29 cellular contexts compared by ENCODE assay signal in the genomic region with DNA sequence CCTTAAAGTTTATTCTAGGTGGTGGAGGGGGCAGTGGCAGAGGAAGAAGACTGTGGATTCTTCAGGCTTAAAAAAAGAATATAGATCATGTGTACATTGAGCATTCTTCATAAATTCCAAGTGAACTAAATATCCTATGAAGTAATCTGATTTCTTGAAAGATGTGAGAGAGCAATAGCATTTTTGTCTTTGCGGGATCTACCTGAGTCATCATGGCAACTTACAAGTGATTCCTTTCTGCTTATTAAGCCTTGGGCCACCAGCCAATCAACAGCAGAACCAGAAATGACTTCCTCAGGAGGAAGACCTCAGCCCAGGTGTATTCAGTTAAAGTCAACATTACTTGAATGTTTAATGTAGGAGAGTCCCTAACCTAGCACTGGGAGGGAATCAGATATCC.
A peak's percentile ranks its signal among the peaks of the same experiment; 100 is the strongest.
DNase-seq lines count a peak whose midpoint lies in the region; ATAC-seq, FAIRE-seq and TF ChIP-seq lines count a peak whose summit lies in the region.
"Had no signal": no experiment of that assay in that cellular context is flagged by ENCODE, and none has a peak within 500 bp of the region (broad histone marks: within the 10 kb centered on the region; RNA-seq: fewer than 3 reads in every experiment).

No MANE protein-coding gene starts in this region.

- ATAC-seq in PC-3 (no peak; the same call in 1 of the 2 replicates), GM19467 (IDR thresholded peaks at IDR 0.05; ENCODE audit: unreplicated experiment) (no peak), lower lobe of right lung (no peak), HG03108 (IDR thresholded peaks at IDR 0.05; ENCODE audit: unreplicated experiment) (no peak)
- ATAC-seq: mucosa of descending colon, right lobe of liver had no signal

- no peak for TF ChIP-seq CTCF in PC-3 (conservative IDR thresholded peaks at IDR 0.05; ENCODE audit: low read depth, low read length)
- TF ChIP-seq CTCF in bronchial epithelial cell (IDR thresholded peaks at IDR 0.05; ENCODE audit: insufficient read depth, low read length, severe bottlenecking), result no peak
- no peak for TF ChIP-seq CTCF in lower lobe of right lung (IDR thresholded peaks at IDR 0.05)

- H3K27ac ChIP-seq in PC-3 (ENCODE audit: low read length) (peak overlapping the region; percentile 39), trophoblast cell (ENCODE audit: low read depth, low read length) (no peak overlapping the region), lower lobe of right lung (no peak overlapping the region)
- H3K27ac ChIP-seq: parathyroid adenoma, right lobe of liver, SK-N-MC, thoracic aorta had no signal

- no peak overlapping the region for H4K12ac ChIP-seq in trophoblast cell (ENCODE audit: low read depth, low read length)

- no peak for TF ChIP-seq POLR2A in H54 (IDR thresholded peaks at IDR 0.05; ENCODE audit: low read depth, low read length)

- H3K36me3 ChIP-seq in PC-3 (ENCODE audit: low read depth, low read length), result no peaks in the 10 kb centered on the region
- no peaks in the 10 kb centered on the region for H3K36me3 ChIP-seq in bronchial epithelial cell (ENCODE audit: control insufficient read depth, insufficient read depth, low read length)
- peaks cover 0 to under 1% of the 10 kb centered on the region in 2 experiments for H3K36me3 ChIP-seq in trophoblast cell (ENCODE audit: control insufficient read depth in 1 of 2, insufficient read depth in 2 of 2, low read length in 2 of 2)
- no peaks in the 10 kb centered on the region for H3K36me3 ChIP-seq in lower lobe of right lung
- H3K36me3 ChIP-seq: right lobe of liver, thoracic aorta had no signal

- no peaks in the 10 kb centered on the region for H3K79me1 ChIP-seq in trophoblast cell (ENCODE audit: low read length)

- H3K9ac ChIP-seq in PC-3 (ENCODE audit: low read length), result no peak overlapping the region
- H3K9ac ChIP-seq in trophoblast cell (ENCODE audit: low read length), result no peak overlapping the region
- H3K9ac ChIP-seq: parathyroid adenoma had no signal

- H3K9me2 ChIP-seq in PC-3 (replicated peaks; ENCODE audit: low read length), result no peaks in the 10 kb centered on the region

- H3K18ac ChIP-seq in trophoblast cell (ENCODE audit: low read length), result no peak overlapping the region

- intact Hi-C loops in PC-3 (cut with micrococcal nuclease), result no loop called here
- intact Hi-C loops in lower lobe of right lung (cut with DNase I), result no loop called here

- H3K4me3 ChIP-seq in PC-3 (ENCODE audit: low read length), result no peak overlapping the region
- H3K4me3 ChIP-seq in bronchial epithelial cell (ENCODE audit: low read depth, low read length), result no peak overlapping the region
- no peak overlapping the region for H3K4me3 ChIP-seq in trophoblast cell (ENCODE audit: low read depth, low read length)
- no peak overlapping the region for H3K4me3 ChIP-seq in lower lobe of right lung
- H3K4me3 ChIP-seq: mucosa of descending colon, right lobe of liver, SK-N-MC, thoracic aorta had no signal

- no CpG with 5 or more reads among the region's 1 CpG for WGBS in trophoblast cell (ENCODE audit: extremely low coverage, insufficient coverage, insufficient read length)

- H2BK120ac ChIP-seq in trophoblast cell (ENCODE audit: insufficient read depth, low read length, poor library complexity), result no peak overlapping the region

- no peak overlapping the region for H3K14ac ChIP-seq in trophoblast cell (ENCODE audit: low read length)

- H3K4me2 ChIP-seq in PC-3 (ENCODE audit: low read length), result peak overlapping the region; percentile 40
- no peak overlapping the region for H3K4me2 ChIP-seq in trophoblast cell (ENCODE audit: low read length)

- DNase-seq in H54 (ENCODE audit: insufficient read length, low spot score) (no peak), PC-3 (peak; percentile 89), bronchial epithelial cell (ENCODE audit: low read depth) (peak; percentile 90), trophoblast cell (peak; percentile 71 to 90), lower lobe of right lung (no peak)
- DNase-seq: activated CD4-positive, alpha-beta T cell treated with anti-CD3 and anti-CD28 coated beads, Interleukin-2, amount 50 U/mL, for 1 hour; AML-193; aorta; CD8-positive, alpha-beta memory T cell; DMS153; effector CD8-positive, alpha-beta T cell; foreskin melanocyte; GF-D8; hippocampal formation; immature natural killer cell; Kasumi-1; mucosa of descending colon; NCI-H1048; NCI-H187; NCI-H526; right lobe of liver; stimulated activated CD4-positive, alpha-beta T cell treated with anti-CD3 and anti-CD28 coated beads, Interleukin-12 subunit alpha, Interleukin-12 subunit beta, amount 100 ng/mL, for 4 hours; stimulated activated CD4-positive, alpha-beta T cell treated with anti-CD3 and anti-CD28 coated beads, Interleukin-4, amount 100 ng/mL, for 24 hours; stimulated activated naive CD4-positive, alpha-beta T cell had no signal

- CTCF ChIA-PET in PC-3 (lab: Charles Lee), result no interaction called here

- peaks cover 15% of the 10 kb centered on the region for H3K4me1 ChIP-seq in PC-3 (ENCODE audit: insufficient read depth, low read length)
- H3K4me1 ChIP-seq in trophoblast cell (ENCODE audit: control insufficient read depth in 1 of 2, insufficient read depth in 2 of 2, low read length in 2 of 2), result no peaks in the 10 kb centered on the region
- no peaks in the 10 kb centered on the region for H3K4me1 ChIP-seq in lower lobe of right lung
- H3K4me1 ChIP-seq: parathyroid adenoma, right lobe of liver had no signal

- H2AK5ac ChIP-seq in trophoblast cell (ENCODE audit: low read length), result no peak overlapping the region

- H3K23ac ChIP-seq in trophoblast cell (ENCODE audit: low read length), result no peak overlapping the region

- H3K79me2 ChIP-seq in PC-3 (ENCODE audit: low read length) (no peaks in the 10 kb centered on the region), trophoblast cell (ENCODE audit: control insufficient read depth, insufficient read depth, low read length, poor library complexity) (no peaks in the 10 kb centered on the region)
- H3K79me2 ChIP-seq: parathyroid adenoma had no signal

- no peak overlapping the region for H3K4ac ChIP-seq in trophoblast cell (ENCODE audit: low read depth, low read length)

- no peak overlapping the region for H2BK5ac ChIP-seq in trophoblast cell (ENCODE audit: low read depth, low read length, poor library complexity)

- H3F3A ChIP-seq in PC-3 (ENCODE audit: low read length, unreplicated experiment), result peaks cover 5% of the 10 kb centered on the region

- no TSS peak for BruUV-seq in PC-3 (replicated peaks; lab: Mats Ljungman, UMichigan)

- FAIRE-seq in H54 (lab: Jason Lieb, UNC) (peak; percentile 30), bronchial epithelial cell (lab: Jason Lieb, UNC) (no peak)

- H3K27me3 ChIP-seq in PC-3 (ENCODE audit: low read length) (no peaks in the 10 kb centered on the region; the same call in 1 of the 2 replicates), bronchial epithelial cell (ENCODE audit: control insufficient read depth, insufficient read depth, low read length) (no peaks in the 10 kb centered on the region), trophoblast cell (ENCODE audit: insufficient read depth, low read length) (no peaks in the 10 kb centered on the region), lower lobe of right lung (ENCODE audit: low read depth) (no peaks in the 10 kb centered on the region)
- H3K27me3 ChIP-seq: right lobe of liver had no signal

- no peaks in the 10 kb centered on the region for H4K20me1 ChIP-seq in PC-3 (ENCODE audit: low read length)

- no peak overlapping the region for H4K91ac ChIP-seq in trophoblast cell (ENCODE audit: low read depth, low read length)

- no peak overlapping the region for H2BK12ac ChIP-seq in trophoblast cell (ENCODE audit: low read length)

- no peak overlapping the region for H4K8ac ChIP-seq in trophoblast cell (ENCODE audit: low read depth, low read length)

- H3K9me3 ChIP-seq in PC-3 (ENCODE audit: low read length), result no peaks in the 10 kb centered on the region
- no peaks in the 10 kb centered on the region for H3K9me3 ChIP-seq in trophoblast cell (ENCODE audit: insufficient read depth, low read depth, low read length)
- no peaks in the 10 kb centered on the region for H3K9me3 ChIP-seq in lower lobe of right lung
- H3K9me3 ChIP-seq: mucosa of descending colon, right lobe of liver, thoracic aorta had no signal

- POLR2A ChIA-PET in PC-3 (lab: Charles Lee; ENCODE audit: unreplicated experiment), result no interaction called here

- H2AFZ ChIP-seq in PC-3 (ENCODE audit: low read length) (no peak overlapping the region; the same call in 1 of the 2 replicates), trophoblast cell (ENCODE audit: insufficient read depth, low read length, poor library complexity) (no peak overlapping the region)
- H2AFZ ChIP-seq: parathyroid adenoma had no signal

Comparison
In these comparisons a context has a peak if more than half of its experiments do, and no peak if none do; other contexts are left out.
1. DNase-seq: peak in PC-3 (single experiment), bronchial epithelial cell (single experiment) and trophoblast cell (2 of 2); none in H54 (single experiment) and lower lobe of right lung (single experiment).